ENCODE assay signal across 1 cellular context in the genomic region with DNA sequence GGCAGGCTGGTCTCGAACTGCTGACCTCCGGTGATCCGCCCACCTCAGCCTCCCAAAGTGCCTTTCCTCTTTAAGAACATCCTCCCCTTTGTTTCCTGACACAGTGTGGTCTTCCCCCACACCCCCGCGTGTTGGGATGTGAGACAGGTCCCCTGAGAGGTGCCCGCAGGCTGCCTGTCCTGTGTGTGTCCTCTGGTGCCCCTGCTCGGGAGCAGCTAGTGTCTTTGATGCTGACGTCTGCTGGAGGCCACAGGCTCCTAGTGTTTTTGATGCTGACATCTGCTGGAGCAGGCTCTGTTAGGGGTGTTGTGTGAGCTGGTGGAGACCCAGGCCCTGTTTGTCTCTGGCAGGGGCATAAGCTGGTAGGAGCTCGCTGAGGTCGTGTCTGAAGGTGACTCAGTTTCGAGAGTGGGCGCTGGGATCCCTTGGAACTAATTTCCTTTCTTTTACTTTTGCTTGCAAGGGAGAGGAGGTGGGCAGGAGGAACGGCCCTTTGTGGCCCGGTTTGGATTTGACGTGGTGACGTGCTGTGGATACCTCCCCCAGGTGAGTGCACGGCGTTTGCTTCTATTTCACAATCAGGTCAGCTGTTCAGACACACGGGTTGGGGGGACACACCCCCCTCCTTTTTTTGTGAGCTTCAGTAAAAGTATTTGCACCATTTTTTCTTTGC.
TF ChIP-seq lines count a peak whose summit lies in the region.

No MANE protein-coding gene starts in this region.

TF ChIP-seq in K562, 482 proteins besides CTCF, POLR2A, EP300 and RAD21:
- no peak for TF ChIP-seq E2F3 (CRISPR knock-in tag; IDR thresholded peaks at IDR 0.05)
- no peak for TF ChIP-seq MEIS2 (IDR thresholded peaks at IDR 0.05; ENCODE audit: partially characterized antibody)
- 0 out of 2 replicates have a peak, but pooled peaks have one; percentile 17 for TF ChIP-seq RBFOX2 (IDR thresholded peaks at IDR 0.05; ENCODE audit: low read depth, low read length)
- TF ChIP-seq CEBPB (tag; IDR thresholded peaks at IDR 0.05), result peak; percentile 27; the same call in 1 of the 2 replicates
- no peak for TF ChIP-seq BHLHE40 (IDR thresholded peaks at IDR 0.05; ENCODE audit: low read length)
- no peak for TF ChIP-seq SPI1 (IDR thresholded peaks at IDR 0.05; ENCODE audit: borderline replicate concordance, low read depth, low read length)
